In the genomic region with DNA sequence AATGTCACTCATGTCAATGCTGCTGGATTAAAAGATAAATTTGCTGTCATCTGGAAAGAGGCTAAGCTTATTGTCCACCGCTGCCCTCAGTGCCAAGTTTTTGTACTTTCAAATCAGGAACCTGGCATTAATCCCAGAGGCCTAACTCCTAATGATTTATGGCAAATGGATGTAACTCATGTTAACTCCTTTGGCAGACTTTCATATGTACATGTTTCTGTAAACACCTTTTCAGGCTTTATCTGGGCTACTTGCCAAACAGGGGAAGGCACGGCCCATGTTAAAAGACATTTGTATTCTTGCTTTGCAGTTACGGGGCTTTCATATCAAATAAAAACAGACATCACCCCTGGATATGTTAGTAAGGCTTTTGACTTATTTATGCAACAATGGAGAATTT, we compare ENCODE assay signal across 14 cellular contexts.
DNase-seq lines count a peak whose midpoint lies in the region; ATAC-seq and TF ChIP-seq lines count a peak whose summit lies in the region.
"Had no signal": no experiment of that assay in that cellular context is flagged by ENCODE, and none has a peak within 500 bp of the region (broad histone marks: within the 10 kb centered on the region; RNA-seq: fewer than 3 reads in every experiment).

No MANE protein-coding gene starts in this region.

- in situ Hi-C loops in astrocyte of the spinal cord (cut with HindIII; ENCODE audit: low sequenced_read_pairs), result no loop called here

- no peak for ATAC-seq in activated CD4-positive, alpha-beta T cell treated with anti-CD3 and anti-CD28 coated beads for 36 hours
- ATAC-seq: GM23338 had no signal

- H3K4me1 Mint-ChIP-seq in MCF 10A (ENCODE audit: insufficient read depth, unreplicated experiment), result peaks cover 28% of the 10 kb centered on the region
- H3K4me1 Mint-ChIP-seq in activated CD4-positive, alpha-beta T cell treated with anti-CD3 and anti-CD28 coated beads for 36 hours, result no peaks in the 10 kb centered on the region
- H3K4me1 Mint-ChIP-seq: GM23338, IgD-negative memory B cell had no signal

- H3K9me3 Mint-ChIP-seq in MCF 10A (ENCODE audit: unreplicated experiment), result peaks cover 17% of the 10 kb centered on the region
- peaks cover 34% of the 10 kb centered on the region for H3K9me3 Mint-ChIP-seq in activated CD4-positive, alpha-beta T cell treated with anti-CD3 and anti-CD28 coated beads for 36 hours (ENCODE audit: low read depth)

- no peaks in the 10 kb centered on the region for H3K4me1 ChIP-seq in breast epithelium

- H3K4me3 Mint-ChIP-seq in MCF 10A (ENCODE audit: unreplicated experiment), result peak overlapping the region; percentile 8
- no peak overlapping the region for H3K4me3 Mint-ChIP-seq in activated CD4-positive, alpha-beta T cell treated with anti-CD3 and anti-CD28 coated beads for 36 hours
- H3K4me3 Mint-ChIP-seq: GM23338, IgD-negative memory B cell had no signal

- no peaks in the 10 kb centered on the region for H3K27me3 Mint-ChIP-seq in MCF 10A (ENCODE audit: insufficient read depth, unreplicated experiment)
- no peaks in the 10 kb centered on the region for H3K27me3 Mint-ChIP-seq in activated CD4-positive, alpha-beta T cell treated with anti-CD3 and anti-CD28 coated beads for 36 hours
- H3K27me3 Mint-ChIP-seq: IgD-negative memory B cell had no signal

- H3K4me3 ChIP-seq in breast epithelium, result no peak overlapping the region
- H3K4me3 ChIP-seq in astrocyte of the spinal cord (ENCODE audit: low read depth, low read length), result no peak overlapping the region
- H3K4me3 ChIP-seq: GM23338 had no signal

- intact Hi-C loops in MCF 10A (cut with micrococcal nuclease) (loop anchor here (10.0 kb wide), 1 partner anchor 352 kb away; no protein-coding TSS in a partner anchor), breast epithelium (cut with DNase I; ENCODE audit: low total_unique reads) (loop anchor here (1.0 kb wide), 1 partner anchor 13 kb away; no protein-coding TSS in a partner anchor)
- intact Hi-C loops in activated CD4-positive, alpha-beta T cell treated with anti-CD3 and anti-CD28 coated beads for 36 hours (cut with DNase I, micrococcal nuclease), result no loop called here

- CTCF ChIA-PET in MCF 10A (lab: Yijun Ruan, JAX), result interaction anchor here (0.6 kb wide), 1 partner anchor 238 kb away, joined by 5 read pairs; no protein-coding TSS in a partner anchor
- CTCF ChIA-PET in activated CD4-positive, alpha-beta T cell treated with anti-CD3 and anti-CD28 coated beads for 36 hours (lab: Charles Lee), result no interaction called here

- no TSS peak for BruUV-seq in MCF 10A (replicated peaks; lab: Mats Ljungman, UMichigan)

- no peak for TF ChIP-seq POLR2A in breast epithelium (IDR thresholded peaks at IDR 0.05)

- no peak overlapping the region for H3K27ac ChIP-seq in breast epithelium

- peak overlapping the region; percentile 1 for H3K27ac Mint-ChIP-seq in MCF 10A (ENCODE audit: low read depth, unreplicated experiment)
- no peak overlapping the region for H3K27ac Mint-ChIP-seq in activated CD4-positive, alpha-beta T cell treated with anti-CD3 and anti-CD28 coated beads for 36 hours
- H3K27ac Mint-ChIP-seq: GM23338, IgD-negative memory B cell had no signal

- H3K9me3 ChIP-seq in breast epithelium, result peaks cover 11 to 16% of the 10 kb centered on the region in 2 donors

- POLR2A ChIA-PET in MCF 10A (lab: Yijun Ruan, JAX), result interaction anchor here (0.8 to 1.6 kb wide), 3 partner anchors 14 to 373 kb away, joined by 3 to 10 read pairs (median 3); no protein-coding TSS in a partner anchor
- POLR2A ChIA-PET in activated CD4-positive, alpha-beta T cell treated with anti-CD3 and anti-CD28 coated beads for 36 hours (lab: Charles Lee), result no interaction called here

- H3K27me3 ChIP-seq in breast epithelium, result no peaks in the 10 kb centered on the region

- peak; percentile 93 for DNase-seq in MCF 10A (ENCODE audit: unreplicated experiment)
- no peak for DNase-seq in breast epithelium (ENCODE audit: low spot score in 2 of 2)
- DNase-seq in NCI-H226, result peak; percentile 56
- DNase-seq in astrocyte of the spinal cord (ENCODE audit: low read depth, low spot score), result peak; percentile 6
- no peak for DNase-seq in SK-N-DZ (ENCODE audit: low spot score)
- no peak for DNase-seq in GM19238 (ENCODE audit: insufficient read length, low spot score)
- no peak for DNase-seq in occipital lobe (lab: John Stamatoyannopoulos, UW)
- DNase-seq in activated CD4-positive, alpha-beta T cell treated with anti-CD3 and anti-CD28 coated beads for 36 hours, result no peak
- DNase-seq: ACHN; activated CD4-positive, alpha-beta T cell treated with anti-CD3 and anti-CD28 coated beads, Interleukin-2, amount 50 U/mL, for 48 hours; mesendoderm; substantia nigra had no signal

- TF ChIP-seq CTCF in MCF 10A (IDR thresholded peaks at IDR 0.05; ENCODE audit: unreplicated experiment), result no peak
- no peak for TF ChIP-seq CTCF in breast epithelium (IDR thresholded peaks at IDR 0.05)
- TF ChIP-seq CTCF in astrocyte of the spinal cord (IDR thresholded peaks at IDR 0.05; ENCODE audit: low read depth, low read length), result no peak

- H3K36me3 ChIP-seq in breast epithelium, result no peaks in the 10 kb centered on the region

- H3K36me3 Mint-ChIP-seq in MCF 10A (ENCODE audit: insufficient read depth, unreplicated experiment), result no peaks in the 10 kb centered on the region
- peaks cover 2% of the 10 kb centered on the region for H3K36me3 Mint-ChIP-seq in activated CD4-positive, alpha-beta T cell treated with anti-CD3 and anti-CD28 coated beads for 36 hours (ENCODE audit: low read depth)
- H3K36me3 Mint-ChIP-seq: IgD-negative memory B cell had no signal

Comparison
In these comparisons a context has a peak if more than half of its experiments do, and no peak if none do; other contexts are left out.
1. DNase-seq: peak in MCF 10A (single experiment), NCI-H226 (single experiment) and astrocyte of the spinal cord (single experiment); none in breast epithelium (0 of 2), SK-N-DZ (single experiment), GM19238 (single experiment), occipital lobe (single experiment) and activated CD4-positive, alpha-beta T cell treated with anti-CD3 and anti-CD28 coated beads for 36 hours (single experiment).
2. intact Hi-C loops: an anchor here in MCF 10A (10.0 kb wide) and breast epithelium (1.0 kb wide); none called in activated CD4-positive, alpha-beta T cell treated with anti-CD3 and anti-CD28 coated beads for 36 hours.